18 cellular contexts compared by ENCODE assay signal in the genomic region with DNA sequence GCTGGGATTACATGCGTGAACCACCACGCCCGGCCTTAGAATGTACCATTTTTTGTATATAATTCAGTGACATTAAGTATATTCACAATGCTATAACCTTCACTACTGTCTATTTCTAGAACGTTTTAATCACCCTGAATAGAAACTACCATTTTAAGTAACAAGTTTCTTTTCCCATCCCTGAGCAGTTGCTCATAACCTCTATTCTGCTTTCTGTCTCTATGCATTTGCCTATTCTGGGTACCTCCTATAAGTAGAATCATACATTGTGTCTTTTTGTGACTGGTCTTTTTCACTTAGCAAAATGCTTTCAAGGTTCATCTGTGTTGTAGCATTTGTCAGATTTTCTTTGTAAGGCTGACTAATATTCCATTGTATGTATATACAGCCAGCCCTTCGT. TPM values are rescaled to one million over a fixed set of nuclear protein-coding genes. Genes with fewer than 3 reads are reported as not detected.
DNase-seq lines count a peak whose midpoint lies in the region; ATAC-seq and TF ChIP-seq lines count a peak whose summit lies in the region.
"Had no signal": no experiment of that assay in that cellular context is flagged by ENCODE, and none has a peak within 500 bp of the region (broad histone marks: within the 10 kb centered on the region; RNA-seq: fewer than 3 reads in every experiment).

No MANE protein-coding gene starts in this region.

- no peaks in the 10 kb centered on the region for H3K9me2 ChIP-seq in MM.1S (replicated peaks; ENCODE audit: insufficient read depth, low read length)
- no peaks in the 10 kb centered on the region for H3K9me2 ChIP-seq in PC-3 (replicated peaks; ENCODE audit: low read length)

- no peaks in the 10 kb centered on the region for H3K27me3 Mint-ChIP-seq in activated naive CD4-positive, alpha-beta T cell treated with anti-CD3 and anti-CD28 coated beads for 36 hours (ENCODE audit: low read depth)

- H3K4me1 ChIP-seq in MM.1S (ENCODE audit: low read length) (peaks cover 3% of the 10 kb centered on the region; the same call in 1 of the 2 replicates), PC-3 (ENCODE audit: insufficient read depth, low read length) (no peaks in the 10 kb centered on the region)
- H3K4me1 ChIP-seq: Caco-2 had no signal

- H3K27ac ChIP-seq in MM.1S (ENCODE audit: low read length) = peak overlapping the region; percentile 17; the same call in 1 of the 2 replicates
- H3K27ac ChIP-seq in PC-3 (ENCODE audit: low read length) = no peak overlapping the region
- H3K27ac ChIP-seq: SJSA1 had no signal

- ATAC-seq in activated naive CD4-positive, alpha-beta T cell treated with anti-CD3 and anti-CD28 coated beads, Interleukin-2, amount 50 U/mL, for 72 hours = peak; percentile 39 to 68
- ATAC-seq in GM21529 (IDR thresholded peaks at IDR 0.05; ENCODE audit: unreplicated experiment) (peak; percentile 68), PC-3 (no peak)

- H3K4me3 ChIP-seq in MM.1S (ENCODE audit: low read length) = no peak overlapping the region
- no peak overlapping the region for H3K4me3 ChIP-seq in PC-3 (ENCODE audit: low read length)
- H3K4me3 ChIP-seq: SJSA1 had no signal

- H3K4me2 ChIP-seq in MM.1S (ENCODE audit: low read depth, low read length) (no peak overlapping the region), PC-3 (ENCODE audit: low read length) (no peak overlapping the region)

- TF ChIP-seq CTCF in MM.1S (IDR thresholded peaks at IDR 0.05; ENCODE audit: low read length) = no peak
- TF ChIP-seq CTCF in PC-3 (conservative IDR thresholded peaks at IDR 0.05; ENCODE audit: low read depth, low read length) = no peak

- no peak overlapping the region for H3K27ac Mint-ChIP-seq in activated naive CD4-positive, alpha-beta T cell treated with anti-CD3 and anti-CD28 coated beads, Interleukin-2, amount 50 U/mL, for 72 hours
- no peak overlapping the region for H3K27ac Mint-ChIP-seq in activated naive CD4-positive, alpha-beta T cell treated with anti-CD3 and anti-CD28 coated beads for 36 hours

- H3K9ac ChIP-seq in MM.1S (ENCODE audit: low read length) (no peak overlapping the region), PC-3 (ENCODE audit: low read length) (no peak overlapping the region)

- H3K79me2 ChIP-seq in MM.1S (ENCODE audit: low read length) = 0 out of 2 replicates have a peak, but pooled peaks cover 4% of the 10 kb centered on the region
- H3K79me2 ChIP-seq in PC-3 (ENCODE audit: low read length) = no peaks in the 10 kb centered on the region

- H2AFZ ChIP-seq in MM.1S (ENCODE audit: low read length) (no peak overlapping the region), PC-3 (ENCODE audit: low read length) (no peak overlapping the region)

- no TSS peak for BruUV-seq in PC-3 (replicated peaks; lab: Mats Ljungman, UMichigan)

- H3K36me3 Mint-ChIP-seq in activated naive CD4-positive, alpha-beta T cell treated with anti-CD3 and anti-CD28 coated beads, Interleukin-2, amount 50 U/mL, for 72 hours = peaks cover 8 to 12% of the 10 kb centered on the region in 2 donors
- peaks cover 34% of the 10 kb centered on the region for H3K36me3 Mint-ChIP-seq in activated naive CD4-positive, alpha-beta T cell treated with anti-CD3 and anti-CD28 coated beads for 36 hours (ENCODE audit: low read depth)

- no peak for DNase-seq in activated naive CD4-positive, alpha-beta T cell treated with anti-CD3 and anti-CD28 coated beads, Interleukin-2, amount 50 U/mL, for 72 hours (ENCODE audit: low spot score in 2 of 2)
- no peak for DNase-seq in activated naive CD4-positive, alpha-beta T cell treated with anti-CD3 and anti-CD28 coated beads for 36 hours
- DNase-seq in MM.1S (peak; percentile 14), DMS 273 (lab: John Stamatoyannopoulos, UW; ENCODE audit: unreplicated experiment) (no peak), PC-3 (no peak), NCI-H524 (lab: John Stamatoyannopoulos, UW) (no peak)
- DNase-seq: ACHN, AML-193, Caco-2, DMS53, HCEC 1CT, NCI-H1436, NCI-H2029 treated with DMSO at 0.1 percent for 48 hours, NCI-H2171 treated with DMSO at 0.1 percent for 48 hours, NCI-H446 treated with DMSO at 0.1 percent for 48 hours, NCI-H774 had no signal

- CTCF ChIA-PET in activated naive CD4-positive, alpha-beta T cell treated with anti-CD3 and anti-CD28 coated beads for 36 hours (lab: Charles Lee) = no interaction called here
- CTCF ChIA-PET in PC-3 (lab: Charles Lee) = interaction anchor here (0.6 kb wide), 1 partner anchor 33 kb away, joined by 3 read pairs; no protein-coding TSS in a partner anchor

- H3K9me3 ChIP-seq in MM.1S (replicated peaks; ENCODE audit: insufficient read depth, low read length) (no peaks in the 10 kb centered on the region), PC-3 (ENCODE audit: low read length) (no peaks in the 10 kb centered on the region)
- H3K9me3 ChIP-seq: Caco-2, SJSA1 had no signal

- H3K9me3 Mint-ChIP-seq in activated naive CD4-positive, alpha-beta T cell treated with anti-CD3 and anti-CD28 coated beads, Interleukin-2, amount 50 U/mL, for 72 hours = no peaks in the 10 kb centered on the region
- no peaks in the 10 kb centered on the region for H3K9me3 Mint-ChIP-seq in activated naive CD4-positive, alpha-beta T cell treated with anti-CD3 and anti-CD28 coated beads for 36 hours

- no peaks in the 10 kb centered on the region for H3K4me1 Mint-ChIP-seq in activated naive CD4-positive, alpha-beta T cell treated with anti-CD3 and anti-CD28 coated beads for 36 hours (ENCODE audit: low read depth)

- H3F3A ChIP-seq in MM.1S (ENCODE audit: insufficient read depth, low read length) = peaks cover 8% of the 10 kb centered on the region; the same call in 1 of the 2 replicates
- no peaks in the 10 kb centered on the region for H3F3A ChIP-seq in PC-3 (ENCODE audit: low read length, unreplicated experiment)

- intact Hi-C loops in activated naive CD4-positive, alpha-beta T cell treated with anti-CD3 and anti-CD28 coated beads for 36 hours (cut with micrococcal nuclease) = no loop called here
- intact Hi-C loops in PC-3 (cut with micrococcal nuclease) = no loop called here

- H3K4me3 Mint-ChIP-seq in activated naive CD4-positive, alpha-beta T cell treated with anti-CD3 and anti-CD28 coated beads for 36 hours = no peak overlapping the region

- no peaks in the 10 kb centered on the region for H3K27me3 ChIP-seq in MM.1S (replicated peaks; ENCODE audit: insufficient read depth, low read length)
- no peaks in the 10 kb centered on the region for H3K27me3 ChIP-seq in PC-3 (ENCODE audit: low read length)
- H3K27me3 ChIP-seq: SJSA1 had no signal

- H4K20me1 ChIP-seq in MM.1S (ENCODE audit: insufficient read depth, low read length) (no peaks in the 10 kb centered on the region), PC-3 (ENCODE audit: low read length) (no peaks in the 10 kb centered on the region)

- H3K36me3 ChIP-seq in MM.1S (replicated peaks; ENCODE audit: insufficient read depth, low read length) (peaks cover 4% of the 10 kb centered on the region; the same call in 1 of the 2 replicates), PC-3 (ENCODE audit: low read depth, low read length) (peaks cover 21% of the 10 kb centered on the region; the same call in 1 of the 2 replicates)

- POLR2A ChIA-PET in PC-3 (lab: Charles Lee; ENCODE audit: unreplicated experiment) = no interaction called here

RNA-seq across cellular contexts. Expression of a gene that starts 39.9 kb away (rescaled TPM):
- total RNA-seq in activated naive CD4-positive, alpha-beta T cell treated with anti-CD3 and anti-CD28 coated beads, Interleukin-2, amount 50 U/mL, for 72 hours = 100 to 1,000 TPM in 1 of 2 donors, 10 to 100 TPM in 1; 79.4 to 108 TPM
- 10 to 100 TPM; 47.3 to 48.0 TPM for total RNA-seq in activated naive CD4-positive, alpha-beta T cell treated with anti-CD3 and anti-CD28 coated beads for 36 hours
- total RNA-seq in PC-3 (2014; rRNA removed) = 29.0 and 36.8 TPM in 2 replicates

RNA-seq across cellular contexts. Expression of a gene that starts 47.3 kb away (rescaled TPM):
- total RNA-seq in activated naive CD4-positive, alpha-beta T cell treated with anti-CD3 and anti-CD28 coated beads, Interleukin-2, amount 50 U/mL, for 72 hours = 10 to 100 TPM; 32.5 to 36.9 TPM
- 10 to 100 TPM; 17.6 to 21.2 TPM for total RNA-seq in activated naive CD4-positive, alpha-beta T cell treated with anti-CD3 and anti-CD28 coated beads for 36 hours
- 16.5 and 18.2 TPM in 2 replicates for total RNA-seq in PC-3 (2014; rRNA removed)
